ENCODE assay signal across 14 cellular contexts in genomic region chr16:30474062-30474452, GRCh38. TPM values are rescaled to one million over a fixed set of nuclear protein-coding genes. Genes with fewer than 3 reads are reported as not detected.
DNase-seq lines count a peak whose midpoint lies in the region; ATAC-seq and TF ChIP-seq lines count a peak whose summit lies in the region.
"Had no signal": no experiment of that assay in that cellular context is flagged by ENCODE, and none has a peak within 500 bp of the region (broad histone marks: within the 10 kb centered on the region; RNA-seq: fewer than 3 reads in every experiment).

No MANE protein-coding gene starts in this region.

- no peak for TF ChIP-seq EP300 in stomach (IDR thresholded peaks at IDR 0.05)
- TF ChIP-seq EP300 in tibial nerve (IDR thresholded peaks at IDR 0.05) = no peak

- peak overlapping the region; percentile 92 for H3K27ac Mint-ChIP-seq in activated T-cell treated with anti-CD3 and anti-CD28 coated beads, Interleukin-2, amount 50 U/mL, for 24 hours
- H3K27ac Mint-ChIP-seq in T-helper 17 cell = peak overlapping the region; percentile 96
- H3K27ac Mint-ChIP-seq: neural progenitor cell had no signal

- peak overlapping the region in 1 of 2 donors; percentile 22 for H3K27ac ChIP-seq in esophagus (ENCODE audit: low read depth in 2 of 2, low read length in 1 of 2)
- peak overlapping the region in 4 of 5 donors; percentile 14 to 78 (median 52) for H3K27ac ChIP-seq in stomach
- H3K27ac ChIP-seq in tibial nerve = peak overlapping the region in 1 of 4 donors; percentile 53
- H3K27ac ChIP-seq: neural progenitor cell had no signal

- in situ Hi-C loops in GM13976 (cut with MboI; ENCODE audit: low sequenced_read_pairs, unreplicated experiment) = no loop called here

- whole genome bisulfite sequencing in esophagus, 2 donors = 25 to 42% methylated on average over 36 of the region's 36 CpGs
- 16 to 40% (median 28%) methylated on average over 23 to 36 of the region's 36 CpGs for whole genome bisulfite sequencing in stomach, 5 donors
- WGBS in tibial nerve, 2 donors = 30% methylated on average over 36 of the region's 36 CpGs; no CpG with 5 or more reads in 1 of the 2 donors

- H3K9me3 ChIP-seq in T-helper 17 cell (ENCODE audit: control insufficient read depth, low read length, poor library complexity, severe bottlenecking) (no peaks in the 10 kb centered on the region), esophagus (ENCODE audit: control insufficient read depth in 2 of 2, insufficient read depth in 1 of 2, low read depth in 1 of 2, low read length in 1 of 2) (no peaks in the 10 kb centered on the region), stomach (no peaks in the 10 kb centered on the region), tibial nerve (no peaks in the 10 kb centered on the region)

- H3K4me3 ChIP-seq in esophagus (ENCODE audit: low read depth in 1 of 2, low read length in 2 of 2) (peak overlapping the region; percentile 13 to 36), stomach (peak overlapping the region in 3 of 4 donors; percentile 28 to 43 (median 32)), tibial nerve (peak overlapping the region in 2 of 4 donors; percentile 1 to 23)
- H3K4me3 ChIP-seq: K562, neural progenitor cell had no signal

- TF ChIP-seq CTCF in stomach (IDR thresholded peaks at IDR 0.05) (no peak), tibial nerve (IDR thresholded peaks at IDR 0.05) (no peak), GM13976 (IDR thresholded peaks at IDR 0.05; ENCODE audit: borderline replicate concordance, control extremely low read depth, extremely low read depth, insufficient read depth, missing control alignments) (no peak)

- H3K4me3 Mint-ChIP-seq in activated T-cell treated with anti-CD3 and anti-CD28 coated beads, Interleukin-2, amount 50 U/mL, for 24 hours = peak overlapping the region; percentile 94
- peak overlapping the region; percentile 99 for H3K4me3 Mint-ChIP-seq in T-helper 17 cell
- H3K4me3 Mint-ChIP-seq: neural progenitor cell had no signal

- peaks cover 64% of the 10 kb centered on the region for H3K36me3 Mint-ChIP-seq in activated T-cell treated with anti-CD3 and anti-CD28 coated beads, Interleukin-2, amount 50 U/mL, for 24 hours (ENCODE audit: low read depth)
- peaks cover 4% of the 10 kb centered on the region for H3K36me3 Mint-ChIP-seq in T-helper 17 cell (ENCODE audit: low read depth)
- H3K36me3 Mint-ChIP-seq: neural progenitor cell had no signal

- no peaks in the 10 kb centered on the region for H3K27me3 Mint-ChIP-seq in activated T-cell treated with anti-CD3 and anti-CD28 coated beads, Interleukin-2, amount 50 U/mL, for 24 hours
- H3K27me3 Mint-ChIP-seq in T-helper 17 cell = no peaks in the 10 kb centered on the region

- H3K36me3 ChIP-seq in esophagus (ENCODE audit: control insufficient read depth in 2 of 2, insufficient read depth in 2 of 2, low read length in 1 of 2) (no peaks in the 10 kb centered on the region), stomach (no peaks in the 10 kb centered on the region), tibial nerve (no peaks in the 10 kb centered on the region)
- H3K36me3 ChIP-seq: neural progenitor cell had no signal

- H3K27me3 ChIP-seq in esophagus (ENCODE audit: control insufficient read depth in 1 of 2, insufficient read depth in 2 of 2, low read length in 2 of 2) (no peaks in the 10 kb centered on the region), stomach (peaks cover 0 to 34% (median 11%) of the 10 kb centered on the region in 3 donors), tibial nerve (peaks cover 0 to 35% of the 10 kb centered on the region in 2 donors)
- H3K27me3 ChIP-seq: neural progenitor cell had no signal

- intact Hi-C loops in stomach (cut with DNase I; ENCODE audit: low total_unique reads) = no loop called here

- H3K4me1 ChIP-seq in esophagus (ENCODE audit: control insufficient read depth in 2 of 2, insufficient read depth in 2 of 2, low read length in 1 of 2) (no peaks in the 10 kb centered on the region), stomach (peaks cover 0 to 7% (median 3%) of the 10 kb centered on the region in 4 donors), tibial nerve (no peaks in the 10 kb centered on the region)
- H3K4me1 ChIP-seq: neural progenitor cell had no signal

- TF ChIP-seq POLR2A in stomach (IDR thresholded peaks at IDR 0.05) (no peak), tibial nerve (IDR thresholded peaks at IDR 0.05) (no peak)

- DNase-seq in activated T-cell treated with anti-CD3 and anti-CD28 coated beads, Interleukin-2, amount 50 U/mL, for 24 hours = peak; percentile 56
- DNase-seq in activated T-cell treated with anti-CD3 and anti-CD28 coated beads, Interleukin-2, amount 50 U/mL, for 1 hour = no peak
- DNase-seq in T-helper 17 cell = no peak
- DNase-seq in stomach = no peak
- no peak for DNase-seq in tibial nerve (ENCODE audit: low spot score in 2 of 2)
- DNase-seq in GM13976 (ENCODE audit: low spot score) = no peak
- no peak for DNase-seq in NCI-H2227 (lab: John Stamatoyannopoulos, UW; ENCODE audit: unreplicated experiment)
- DNase-seq: left cardiac atrium, NCI-H1694 treated with DMSO at 0.1 percent for 48 hours had no signal

- peaks cover 73% of the 10 kb centered on the region for H3K4me1 Mint-ChIP-seq in activated T-cell treated with anti-CD3 and anti-CD28 coated beads, Interleukin-2, amount 50 U/mL, for 24 hours (ENCODE audit: low read depth)
- H3K4me1 Mint-ChIP-seq in T-helper 17 cell = peaks cover 49% of the 10 kb centered on the region
- H3K4me1 Mint-ChIP-seq: neural progenitor cell had no signal

- H3K9me3 Mint-ChIP-seq in activated T-cell treated with anti-CD3 and anti-CD28 coated beads, Interleukin-2, amount 50 U/mL, for 24 hours = no peaks in the 10 kb centered on the region
- H3K9me3 Mint-ChIP-seq: neural progenitor cell had no signal

- ATAC-seq in T-helper 17 cell = no peak
- ATAC-seq: K562 had no signal

RNA-seq across cellular contexts. Expression of gene ITGAL, which starts 1.5 kb away (rescaled TPM):
- 100 to 1,000 TPM; 322 to 338 TPM for total RNA-seq in T-helper 17 cell
- polyA plus RNA-seq in esophagus = 1 to 10 TPM; 2.2 to 2.5 TPM
- total RNA-seq in stomach = 100 to 1,000 TPM in 1 of 5 donors, 10 to 100 TPM in 2, 1 to 10 TPM in 2; 5.8 to 256 (median 11.3) TPM
- polyA plus RNA-seq in stomach = 1 to 10 TPM; 1.2 to 4.3 (median 1.2) TPM
- total RNA-seq in tibial nerve = 1 to 10 TPM; 2.4 to 8.8 (median 2.9) TPM
- total RNA-seq: Daoy had no signal
- polyA plus RNA-seq: AG04450 had no signal

RNA-seq across cellular contexts. Expression of gene SEPHS2, which starts 28.4 kb away (rescaled TPM):
- total RNA-seq in T-helper 17 cell = 10 to 100 TPM; 18.3 to 21.4 TPM
- polyA plus RNA-seq in esophagus = 10 to 100 TPM; 11.8 to 21.5 TPM
- 100 to 1,000 TPM in 1 of 5 donors, 10 to 100 TPM in 4; 30.7 to 167 (median 41.4) TPM for total RNA-seq in stomach
- 10 to 100 TPM; 36.8 to 66.1 (median 61.1) TPM for polyA plus RNA-seq in stomach
- total RNA-seq in tibial nerve = 10 to 100 TPM; 26.2 to 36.5 (median 33.5) TPM

RNA-seq across cellular contexts. Expression of gene DCTPP1, which starts 44.2 kb away (rescaled TPM):
- 10 to 100 TPM; 17.4 to 19.2 TPM for total RNA-seq in T-helper 17 cell
- 10 to 100 TPM in 1 of 2 donors, 1 to 10 TPM in 1; 9.5 to 32.6 TPM for polyA plus RNA-seq in esophagus
- total RNA-seq in stomach = 10 to 100 TPM in 4 of 5 donors, not detected in 1; 15.5 to 47.8 (median 27.1) TPM
- polyA plus RNA-seq in stomach = 10 to 100 TPM; 28.0 to 50.2 (median 50.1) TPM
- total RNA-seq in tibial nerve = 10 to 100 TPM; 12.1 to 20.7 (median 16.1) TPM

RNA-seq across cellular contexts. Expression of gene ZNF768, which starts 52.3 kb away (rescaled TPM):
- 1 to 10 TPM; 5.1 to 5.3 TPM for total RNA-seq in T-helper 17 cell
- 10 to 100 TPM; 15.2 to 29.4 TPM for polyA plus RNA-seq in esophagus
- total RNA-seq in stomach = 10 to 100 TPM; 11.9 to 75.0 (median 30.0) TPM
- polyA plus RNA-seq in stomach = 10 to 100 TPM; 27.0 to 33.2 (median 32.7) TPM
- total RNA-seq in tibial nerve = 10 to 100 TPM; 22.8 to 40.2 (median 31.8) TPM
